Comparison of ENCODE assay signal across 8 cellular contexts in the genomic region with DNA sequence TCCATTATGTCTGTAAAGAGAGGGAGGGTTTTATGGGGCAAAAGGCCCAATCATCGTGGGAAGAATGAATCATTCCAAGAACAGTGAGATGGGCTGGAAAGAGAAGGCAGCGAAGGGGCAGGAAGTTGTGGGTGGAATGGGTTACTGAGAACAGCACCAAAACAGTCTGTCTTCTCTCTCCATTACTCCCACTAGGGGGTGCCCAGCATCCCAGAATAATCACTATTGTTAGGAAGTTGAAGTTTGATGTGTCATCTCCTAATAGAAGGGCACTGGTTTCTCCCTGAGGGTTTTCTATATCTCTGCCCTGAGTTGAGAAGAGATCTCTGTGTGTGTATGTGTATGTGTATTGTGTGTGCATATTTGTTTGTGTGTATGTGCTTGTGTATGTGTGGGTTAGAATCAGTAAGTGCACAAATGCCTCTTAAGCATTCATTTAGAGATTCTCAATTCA.
DNase-seq lines count a peak whose midpoint lies in the region; ATAC-seq, FAIRE-seq and TF ChIP-seq lines count a peak whose summit lies in the region.

No MANE protein-coding gene starts in this region.

- TF ChIP-seq CTCF in RWPE1 (conservative IDR thresholded peaks at IDR 0.05; ENCODE audit: low read depth) (peak; percentile 2; the same call in 1 of the 2 replicates), astrocyte of the spinal cord (IDR thresholded peaks at IDR 0.05; ENCODE audit: low read depth, low read length) (peak; percentile 77), kidney (IDR thresholded peaks at IDR 0.05; ENCODE audit: borderline replicate concordance, extremely low read depth, insufficient read depth) (peak; percentile 25)

- intact Hi-C loops in kidney (cut with DNase I) = no loop called here

- no peak overlapping the region for H3K27ac ChIP-seq in RWPE1
- peak overlapping the region; percentile 36 to 77 for H3K27ac ChIP-seq in kidney (ENCODE audit: low read depth in 2 of 2, low read length in 2 of 2)

- DNase-seq in EH (ENCODE audit: low read depth) = peak; percentile 99
- peak; percentile 79 for DNase-seq in RWPE1 (ENCODE audit: low spot score)
- DNase-seq in astrocyte of the spinal cord (ENCODE audit: low read depth, low spot score) = peak; percentile 96
- no peak for DNase-seq in kidney
- DNase-seq in stimulated activated CD4-positive, alpha-beta T cell treated with anti-CD3 and anti-CD28 coated beads, Interleukin-2, amount 100 ng/mL, for 48 hours = peak; percentile 57 to 61
- no peak for DNase-seq in T-helper 9 cell

- peaks cover 60 to 74% of the 10 kb centered on the region in 2 donors for H3K4me1 ChIP-seq in kidney (ENCODE audit: control insufficient read depth in 1 of 2, insufficient read depth in 1 of 2, low read depth in 1 of 2, low read length in 2 of 2)

- CTCF ChIA-PET in RWPE1 (lab: Yijun Ruan, JAX) = no interaction called here

- no peak for FAIRE-seq in kidney (lab: Jason Lieb, UNC)

- POLR2A ChIA-PET in RWPE1 (lab: Yijun Ruan, JAX; ENCODE audit: low non-redundant PET) = no interaction called here

- H3K9me3 ChIP-seq in kidney (ENCODE audit: control insufficient read depth in 1 of 2, low read length in 2 of 2) = no peaks in the 10 kb centered on the region

- H3K36me3 ChIP-seq in kidney (ENCODE audit: control insufficient read depth in 1 of 2, insufficient read depth in 2 of 2, low read length in 2 of 2) = no peaks in the 10 kb centered on the region

- no peak overlapping the region for H3K9ac ChIP-seq in kidney (ENCODE audit: low read length in 2 of 2)

- ATAC-seq in GM19455 (IDR thresholded peaks at IDR 0.05; ENCODE audit: unreplicated experiment) (peak; percentile 90), HG03520 (IDR thresholded peaks at IDR 0.05; ENCODE audit: unreplicated experiment) (peak; percentile 87)

- in situ Hi-C loops in astrocyte of the spinal cord (cut with HindIII; ENCODE audit: low sequenced_read_pairs) = no loop called here

- no peak overlapping the region for H3K4me3 ChIP-seq in astrocyte of the spinal cord (ENCODE audit: low read depth, low read length)
- H3K4me3 ChIP-seq in kidney (ENCODE audit: low read length in 2 of 2) = no peak overlapping the region

Comparison
In these comparisons a context has a peak if more than half of its experiments do, and no peak if none do; other contexts are left out.
1. DNase-seq: peak in EH (single experiment), RWPE1 (single experiment), astrocyte of the spinal cord (single experiment) and stimulated activated CD4-positive, alpha-beta T cell treated with anti-CD3 and anti-CD28 coated beads, Interleukin-2, amount 100 ng/mL, for 48 hours (2 of 2); none in kidney (single experiment) and T-helper 9 cell (single experiment).
2. CTCF ChIP-seq: peak in every context shown above with its lines; median percentile 77 in astrocyte of the spinal cord; 25 in kidney; 2 in RWPE1.